In the genomic region with DNA sequence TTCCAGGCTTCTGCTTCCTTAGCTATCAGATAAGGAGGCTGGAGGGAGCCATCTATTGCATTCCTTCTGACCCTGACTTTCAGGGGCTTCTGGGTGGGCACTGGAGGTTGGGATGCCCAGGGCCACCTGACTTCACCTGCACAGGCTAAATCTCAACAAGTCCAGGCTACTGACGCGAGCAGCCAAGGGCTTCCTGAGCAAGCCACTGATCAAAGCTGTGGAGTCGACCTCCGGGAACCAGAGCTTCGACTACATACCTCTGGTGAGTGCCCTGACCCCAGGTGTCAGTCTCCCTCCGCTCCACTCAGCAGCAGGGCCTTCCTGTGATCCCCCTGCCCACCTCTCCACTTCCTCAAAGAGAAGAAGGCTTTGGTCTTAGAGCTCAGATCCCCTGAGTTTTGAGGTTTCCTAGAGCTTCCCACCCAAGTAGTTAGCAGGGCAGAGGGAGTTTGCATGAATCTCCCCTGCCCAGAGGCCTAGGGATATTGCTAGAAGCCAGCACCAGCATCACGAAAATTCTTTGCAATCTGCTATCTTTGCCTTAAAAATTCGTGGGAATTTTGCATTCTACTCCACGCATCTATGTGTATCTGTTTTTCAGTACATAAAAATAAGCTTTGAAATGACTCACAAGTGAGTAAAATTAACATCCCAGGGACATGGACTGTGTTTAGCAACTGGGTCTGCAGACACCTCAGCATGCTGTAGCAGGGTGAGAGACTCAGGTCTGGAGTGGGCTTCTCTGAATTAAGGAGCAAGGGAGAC, we compare ENCODE assay signal across 15 cellular contexts.
DNase-seq lines count a peak whose midpoint lies in the region; ATAC-seq and TF ChIP-seq lines count a peak whose summit lies in the region.
"Had no signal": no experiment of that assay in that cellular context is flagged by ENCODE, and none has a peak within 500 bp of the region (broad histone marks: within the 10 kb centered on the region; RNA-seq: fewer than 3 reads in every experiment).

No MANE protein-coding gene starts in this region.

- TF ChIP-seq CTCF in IMR-90 (conservative IDR thresholded peaks at IDR 0.05; ENCODE audit: low read depth, low read length) (no peak), dorsolateral prefrontal cortex (IDR thresholded peaks at IDR 0.05 in 54 of 56, conservative IDR thresholded peaks at IDR 0.05 in 2 of 56; ENCODE audit: low read depth in 1 of 56, partially characterized antibody in 56 of 56) (no peak)

- no peak overlapping the region for H4K8ac ChIP-seq in IMR-90 (ENCODE audit: low read depth in 2 of 2, low read length in 2 of 2)
- H4K8ac ChIP-seq in trophoblast cell (ENCODE audit: low read depth, low read length): no peak overlapping the region

- H2AFZ ChIP-seq in IMR-90 (replicated peaks; ENCODE audit: low read length, poor library complexity) (peak overlapping the region; percentile 41), trophoblast cell (ENCODE audit: insufficient read depth, low read length, poor library complexity) (no peak overlapping the region)

- no peak overlapping the region for H2BK120ac ChIP-seq in IMR-90 (ENCODE audit: low read depth, low read length)
- H2BK120ac ChIP-seq in trophoblast cell (ENCODE audit: insufficient read depth, low read length, poor library complexity): no peak overlapping the region

- H3K23ac ChIP-seq in IMR-90 (ENCODE audit: low read depth, low read length) (no peak overlapping the region), trophoblast cell (ENCODE audit: low read length) (no peak overlapping the region)

- CTCF ChIA-PET in IMR-90 (lab: Yijun Ruan, JAX): interaction anchor here (0.6 kb wide), 1 partner anchor 1335 kb away, joined by 3 read pairs; no protein-coding TSS in a partner anchor

- BruUV-seq in IMR-90 (replicated peaks; lab: Mats Ljungman, UMichigan): no TSS peak

- H2BK5ac ChIP-seq in IMR-90 (ENCODE audit: low read depth, low read length, poor library complexity, severe bottlenecking) (no peak overlapping the region), trophoblast cell (ENCODE audit: low read depth, low read length, poor library complexity) (no peak overlapping the region)

- H3K9ac ChIP-seq in IMR-90 (ENCODE audit: low read depth, low read length) (no peak overlapping the region), trophoblast cell (ENCODE audit: low read length) (no peak overlapping the region)

- no peak overlapping the region for H2BK15ac ChIP-seq in IMR-90 (ENCODE audit: low read depth, low read length)

- no peak overlapping the region for H3K27ac Mint-ChIP-seq in natural killer cell treated with Interleukin-12 subunit alpha and Interleukin-12 subunit beta and Interleukin-15 and Interleukin-18, amount 100 ng/mL, for 72 hours
- H3K27ac Mint-ChIP-seq: CD4-positive, alpha-beta T cell; HFFc6 had no signal

- no peak for ATAC-seq in IMR-90 (ENCODE audit: low read depth)
- ATAC-seq in aorta (ENCODE audit: low FRiP score): no peak
- no peak for ATAC-seq in activated CD4-positive, CD25-positive, alpha-beta regulatory T cell treated with anti-CD3 and anti-CD28 coated beads, Interleukin-2, amount 50 U/mL, for 24 hours
- ATAC-seq in natural killer cell treated with Interleukin-12 subunit alpha and Interleukin-12 subunit beta and Interleukin-15 and Interleukin-18, amount 100 ng/mL, for 72 hours: no peak
- ATAC-seq: A549 had no signal

- no peak overlapping the region for H4K5ac ChIP-seq in IMR-90 (ENCODE audit: low read depth, low read length)

- peaks cover 21% of the 10 kb centered on the region for H3K27me3 ChIP-seq in IMR-90 (ENCODE audit: control insufficient read depth, insufficient read depth, low read length)
- H3K27me3 ChIP-seq in dorsolateral prefrontal cortex: no peaks in the 10 kb centered on the region
- H3K27me3 ChIP-seq in trophoblast cell (ENCODE audit: insufficient read depth, low read length): no peaks in the 10 kb centered on the region
- H3K27me3 ChIP-seq in aorta (ENCODE audit: control insufficient read depth in 1 of 2, insufficient read depth in 2 of 2, low read length in 1 of 2): no peaks in the 10 kb centered on the region

- H4K12ac ChIP-seq in trophoblast cell (ENCODE audit: low read depth, low read length): no peak overlapping the region

- no peaks in the 10 kb centered on the region for H3K36me3 Mint-ChIP-seq in natural killer cell treated with Interleukin-12 subunit alpha and Interleukin-12 subunit beta and Interleukin-15 and Interleukin-18, amount 100 ng/mL, for 72 hours

- H3K4ac ChIP-seq in IMR-90 (ENCODE audit: low read depth, low read length) (no peak overlapping the region), trophoblast cell (ENCODE audit: low read depth, low read length) (no peak overlapping the region)

- no peak overlapping the region for H3K56ac ChIP-seq in IMR-90 (ENCODE audit: extremely low read depth, insufficient read depth, low read length)

- no peaks in the 10 kb centered on the region for H3K4me1 Mint-ChIP-seq in natural killer cell treated with Interleukin-12 subunit alpha and Interleukin-12 subunit beta and Interleukin-15 and Interleukin-18, amount 100 ng/mL, for 72 hours (ENCODE audit: low read depth in 2 of 2)

- DNase-seq in IMR-90: no peak
- peak in 1 of 10 donors; percentile 36 for DNase-seq in dorsolateral prefrontal cortex
- peak; percentile 35 to 66 for DNase-seq in trophoblast cell
- no peak for DNase-seq in aorta
- no peak for DNase-seq in natural killer cell treated with Interleukin-12 subunit alpha and Interleukin-12 subunit beta and Interleukin-15 and Interleukin-18, amount 100 ng/mL, for 72 hours (ENCODE audit: low spot score)
- DNase-seq: C1 segment of cervical spinal cord; Calu3; CD4-positive, alpha-beta T cell; DMS 273 treated with DMSO at 0.1 percent for 48 hours; HCEC 1CT; HFFc6 had no signal

- H3K4me1 ChIP-seq in IMR-90 (ENCODE audit: control insufficient read depth, insufficient read depth, low read length): no peaks in the 10 kb centered on the region; the same call in 1 of the 2 replicates
- peaks cover 3 to 5% of the 10 kb centered on the region in 2 experiments for H3K4me1 ChIP-seq in trophoblast cell (ENCODE audit: control insufficient read depth in 1 of 2, insufficient read depth in 2 of 2, low read length in 2 of 2)
- H3K4me1 ChIP-seq in aorta (ENCODE audit: control insufficient read depth in 1 of 2, insufficient read depth in 2 of 2, low read length in 2 of 2): no peaks in the 10 kb centered on the region
- H3K4me1 ChIP-seq: A549 had no signal

- H3K27ac ChIP-seq in IMR-90 (ENCODE audit: insufficient read depth, low read length) (no peak overlapping the region), dorsolateral prefrontal cortex (peak overlapping the region in 44 of 59 donors; percentile 15 to 92 (median 65)), trophoblast cell (ENCODE audit: low read depth, low read length) (no peak overlapping the region), temporal lobe (ENCODE audit: low read depth, low read length) (peak overlapping the region; percentile 78), aorta (ENCODE audit: low read depth in 1 of 2, low read length in 2 of 2) (no peak overlapping the region)
- H3K27ac ChIP-seq: A549, HL-60 had no signal

- no peak overlapping the region for H2BK20ac ChIP-seq in IMR-90 (ENCODE audit: low read depth, low read length)

- H3K4me2 ChIP-seq in IMR-90 (ENCODE audit: low read depth, low read length) (no peak overlapping the region), trophoblast cell (ENCODE audit: low read length) (no peak overlapping the region)
- H3K4me2 ChIP-seq: A549 had no signal

- dilution Hi-C loops in IMR-90 (cut with HindIII; ENCODE audit: low sequenced_read_pairs, unreplicated experiment): no loop called here

- no peaks in the 10 kb centered on the region for H3K79me2 ChIP-seq in trophoblast cell (ENCODE audit: control insufficient read depth, insufficient read depth, low read length, poor library complexity)

- no peaks in the 10 kb centered on the region for H3K9me1 ChIP-seq in IMR-90 (ENCODE audit: insufficient read depth, low read length)

- H3K14ac ChIP-seq in IMR-90 (replicated peaks; ENCODE audit: low read depth, low read length) (no peak overlapping the region), trophoblast cell (ENCODE audit: low read length) (no peak overlapping the region)

- intact Hi-C loops in IMR-90 (cut with micrococcal nuclease) (no loop called here), dorsolateral prefrontal cortex (cut with DNase I) (no loop called here), aorta (cut with DNase I) (no loop called here)

- no peak overlapping the region for H3K4me3 Mint-ChIP-seq in natural killer cell treated with Interleukin-12 subunit alpha and Interleukin-12 subunit beta and Interleukin-15 and Interleukin-18, amount 100 ng/mL, for 72 hours
- H3K4me3 Mint-ChIP-seq: CD4-positive, alpha-beta T cell; HFFc6 had no signal

- peaks cover 16 to 20% of the 10 kb centered on the region in 2 donors for H3K27me3 Mint-ChIP-seq in natural killer cell treated with Interleukin-12 subunit alpha and Interleukin-12 subunit beta and Interleukin-15 and Interleukin-18, amount 100 ng/mL, for 72 hours

- H2AK9ac ChIP-seq in IMR-90 (replicated peaks; ENCODE audit: low read depth, low read length, poor library complexity): no peak overlapping the region

- TF ChIP-seq RAD21 in IMR-90 (IDR thresholded peaks at IDR 0.05; ENCODE audit: low read length): no peak

- H2AK5ac ChIP-seq in IMR-90 (ENCODE audit: low read depth, low read length) (no peak overlapping the region), trophoblast cell (ENCODE audit: low read length) (no peak overlapping the region)

- no peaks in the 10 kb centered on the region for H3K9me3 Mint-ChIP-seq in natural killer cell treated with Interleukin-12 subunit alpha and Interleukin-12 subunit beta and Interleukin-15 and Interleukin-18, amount 100 ng/mL, for 72 hours
- H3K9me3 Mint-ChIP-seq: CD4-positive, alpha-beta T cell; HFFc6 had no signal

- 50% methylated on average over 4 of the region's 9 CpGs; no CpG with 5 or more reads in 1 of the 2 experiments for WGBS in IMR-90 (ENCODE audit: extremely low coverage in 2 of 2, insufficient read length in 1 of 2), 2 experiments
- WGBS in trophoblast cell (ENCODE audit: extremely low coverage, insufficient coverage, insufficient read length): no CpG with 5 or more reads among the region's 9 CpGs
- WGBS in aorta, 2 donors: 73% methylated on average over 9 of the region's 9 CpGs

- H3K9me3 ChIP-seq in IMR-90 (ENCODE audit: control insufficient read depth, insufficient read depth, low read length): no peaks in the 10 kb centered on the region
- H3K9me3 ChIP-seq in trophoblast cell (ENCODE audit: insufficient read depth, low read depth, low read length): no peaks in the 10 kb centered on the region
- no peaks in the 10 kb centered on the region for H3K9me3 ChIP-seq in aorta (ENCODE audit: control insufficient read depth, low read length)
- H3K9me3 ChIP-seq: A549 had no signal

- H3K18ac ChIP-seq in IMR-90 (ENCODE audit: low read depth, low read length): no peak overlapping the region
- H3K18ac ChIP-seq in trophoblast cell (ENCODE audit: low read length): no peak overlapping the region

- H3K4me3 ChIP-seq in IMR-90 (ENCODE audit: insufficient read depth, low read depth, low read length): no peak overlapping the region
- no peak overlapping the region for H3K4me3 ChIP-seq in dorsolateral prefrontal cortex
- H3K4me3 ChIP-seq in trophoblast cell (ENCODE audit: low read depth, low read length): no peak overlapping the region
- H3K4me3 ChIP-seq in aorta (ENCODE audit: low read length in 2 of 2): no peak overlapping the region
- H3K4me3 ChIP-seq: A549 had no signal

- TF ChIP-seq POLR2A in IMR-90 (IDR thresholded peaks at IDR 0.05; ENCODE audit: low read depth, low read length): no peak

- H4K20me1 ChIP-seq in IMR-90 (ENCODE audit: insufficient read depth, low read length): no peaks in the 10 kb centered on the region

- H2BK12ac ChIP-seq in trophoblast cell (ENCODE audit: low read length): no peak overlapping the region

- in situ Hi-C loops in IMR-90 (cut with MboI; ENCODE audit: low sequenced_read_pairs): no loop called here

- H3K79me1 ChIP-seq in IMR-90 (ENCODE audit: low read depth in 1 of 2, low read length in 2 of 2): no peaks in the 10 kb centered on the region
- H3K79me1 ChIP-seq in trophoblast cell (ENCODE audit: low read length): no peaks in the 10 kb centered on the region

- H4K91ac ChIP-seq in IMR-90 (ENCODE audit: insufficient read depth, low read depth, low read length): no peak overlapping the region
- no peak overlapping the region for H4K91ac ChIP-seq in trophoblast cell (ENCODE audit: low read depth, low read length)

- H3K36me3 ChIP-seq in IMR-90 (ENCODE audit: control insufficient read depth, insufficient read depth, low read length): no peaks in the 10 kb centered on the region
- no peaks in the 10 kb centered on the region for H3K36me3 ChIP-seq in trophoblast cell (ENCODE audit: control insufficient read depth in 1 of 2, insufficient read depth in 2 of 2, low read length in 2 of 2)
- H3K36me3 ChIP-seq in aorta (ENCODE audit: control insufficient read depth in 1 of 2, insufficient read depth in 2 of 2, low read length in 1 of 2): no peaks in the 10 kb centered on the region

- POLR2A ChIA-PET in IMR-90 (lab: Charles Lee; ENCODE audit: unreplicated experiment): no interaction called here

Comparison
In these comparisons a context has a peak if more than half of its experiments do, and no peak if none do; other contexts are left out.
1. DNase-seq: peak in trophoblast cell (2 of 2); none in IMR-90 (single experiment), aorta (0 of 2) and natural killer cell treated with Interleukin-12 subunit alpha and Interleukin-12 subunit beta and Interleukin-15 and Interleukin-18, amount 100 ng/mL, for 72 hours (single experiment).
2. H3K27ac ChIP-seq: peak in dorsolateral prefrontal cortex (44 of 59) and temporal lobe (single experiment); none in IMR-90 (single experiment), trophoblast cell (single experiment) and aorta (0 of 2).